22 cellular contexts compared by ENCODE assay signal in genomic region chr13:104015646-104016396, GRCh38.
DNase-seq lines count a peak whose midpoint lies in the region; ATAC-seq and TF ChIP-seq lines count a peak whose summit lies in the region.
"Had no signal": no experiment of that assay in that cellular context is flagged by ENCODE, and none has a peak within 500 bp of the region (broad histone marks: within the 10 kb centered on the region; RNA-seq: fewer than 3 reads in every experiment).

No MANE protein-coding gene starts in this region.

- H3K9me3 Mint-ChIP-seq in type B pancreatic cell = no peaks in the 10 kb centered on the region
- no peaks in the 10 kb centered on the region for H3K9me3 Mint-ChIP-seq in chondrocyte (ENCODE audit: low read depth)

- H3K27ac ChIP-seq in right atrium auricular region (no peak overlapping the region), epithelial cell of prostate (peak overlapping the region; percentile 22), mesodermal cell (ENCODE audit: low read depth, low read length, severe bottlenecking) (peak overlapping the region; percentile 52)
- H3K27ac ChIP-seq: A549, gastroesophageal sphincter, psoas muscle, SK-N-MC, thoracic aorta had no signal

- no peaks in the 10 kb centered on the region for H3K27me3 ChIP-seq in right atrium auricular region
- H3K27me3 ChIP-seq: gastroesophageal sphincter had no signal

- H3K4me1 Mint-ChIP-seq in type B pancreatic cell (ENCODE audit: unreplicated experiment) (peaks cover 30% of the 10 kb centered on the region), chondrocyte (ENCODE audit: low read depth) (peaks cover 10% of the 10 kb centered on the region)
- H3K4me1 Mint-ChIP-seq: CD4-positive, alpha-beta memory T cell had no signal

- H3K4me3 ChIP-seq in right atrium auricular region (no peak overlapping the region), mesodermal cell (ENCODE audit: extremely low read depth, insufficient read depth, low read length, poor library complexity, severe bottlenecking) (no peak overlapping the region)
- H3K4me3 ChIP-seq: A549, gastroesophageal sphincter, psoas muscle, SK-N-MC, thoracic aorta had no signal

- no peaks in the 10 kb centered on the region for H3K36me3 ChIP-seq in right atrium auricular region
- no peaks in the 10 kb centered on the region for H3K36me3 ChIP-seq in mesodermal cell (ENCODE audit: control insufficient read depth, insufficient read depth, low read length)
- H3K36me3 ChIP-seq: gastroesophageal sphincter, thoracic aorta had no signal

- H3K4me3 Mint-ChIP-seq in type B pancreatic cell (peak overlapping the region; percentile 45), chondrocyte (ENCODE audit: unreplicated experiment) (no peak overlapping the region)
- H3K4me3 Mint-ChIP-seq: activated CD4-positive, alpha-beta memory T cell treated with anti-CD3 and anti-CD28 coated beads for 36 hours; activated T-helper 1 cell treated with anti-CD3 and anti-CD28 coated beads, Interleukin-12 subunit alpha, Interleukin-12 subunit beta, Interleukin-2, Interleukin-4 antibody, amounts not matched to agents 30 ng/mL and 10 ng/mL and 1 ng/mL, durations not matched to agents 14 hours and 24 hours and 36 hours; CD4-positive, alpha-beta memory T cell had no signal

- H3K4me1 ChIP-seq in right atrium auricular region (peaks cover 0 to 4% of the 10 kb centered on the region in 2 donors), mesodermal cell (ENCODE audit: control insufficient read depth, insufficient read depth, low read length, poor library complexity, severe bottlenecking) (peaks cover 4% of the 10 kb centered on the region)
- H3K4me1 ChIP-seq: A549, gastroesophageal sphincter, psoas muscle had no signal

- H3K27ac Mint-ChIP-seq in type B pancreatic cell = peak overlapping the region; percentile 84
- H3K27ac Mint-ChIP-seq in chondrocyte (ENCODE audit: unreplicated experiment) = no peak overlapping the region
- H3K27ac Mint-ChIP-seq: activated CD4-positive, alpha-beta memory T cell treated with anti-CD3 and anti-CD28 coated beads for 36 hours; activated T-helper 1 cell treated with anti-CD3 and anti-CD28 coated beads, Interleukin-12 subunit alpha, Interleukin-12 subunit beta, Interleukin-2, Interleukin-4 antibody, amounts not matched to agents 30 ng/mL and 10 ng/mL and 1 ng/mL, durations not matched to agents 14 hours and 24 hours and 36 hours; CD4-positive, alpha-beta memory T cell had no signal

- no peak for TF ChIP-seq CTCF in right atrium auricular region (IDR thresholded peaks at IDR 0.05)
- TF ChIP-seq CTCF in type B pancreatic cell (conservative IDR thresholded peaks at IDR 0.05) = no peak
- TF ChIP-seq CTCF in chondrocyte (IDR thresholded peaks at IDR 0.05) = no peak

- H3K36me3 Mint-ChIP-seq in type B pancreatic cell (peaks cover 3% of the 10 kb centered on the region), chondrocyte (ENCODE audit: low read depth) (no peaks in the 10 kb centered on the region)
- H3K36me3 Mint-ChIP-seq: activated CD4-positive, alpha-beta memory T cell treated with anti-CD3 and anti-CD28 coated beads for 36 hours; CD4-positive, alpha-beta memory T cell had no signal

- peak; percentile 63 for ATAC-seq in Right ventricle myocardium superior (ENCODE audit: poor library complexity)
- ATAC-seq: A549, gastroesophageal sphincter had no signal

- 81 to 93% methylated on average over 4 to 5 of the region's 7 CpGs for WGBS in mesodermal cell (ENCODE audit: insufficient coverage in 2 of 2), 2 experiments

- intact Hi-C loops in Right ventricle myocardium superior (cut with DNase I) = no loop called here

- H3K27me3 Mint-ChIP-seq in type B pancreatic cell (no peaks in the 10 kb centered on the region), chondrocyte (ENCODE audit: low read depth) (no peaks in the 10 kb centered on the region)
- H3K27me3 Mint-ChIP-seq: activated CD4-positive, alpha-beta memory T cell treated with anti-CD3 and anti-CD28 coated beads for 36 hours; CD4-positive, alpha-beta memory T cell had no signal

- H3K9me3 ChIP-seq in right atrium auricular region = no peaks in the 10 kb centered on the region
- H3K9me3 ChIP-seq in mesodermal cell (ENCODE audit: control insufficient read depth, low read length) = no peaks in the 10 kb centered on the region
- H3K9me3 ChIP-seq: A549, gastroesophageal sphincter, psoas muscle, thoracic aorta had no signal

- DNase-seq in Right ventricle myocardium superior = no peak
- no peak for DNase-seq in right atrium auricular region (ENCODE audit: low spot score)
- DNase-seq in epithelial cell of prostate (ENCODE audit: low read depth, low spot score) = no peak
- DNase-seq in type B pancreatic cell (ENCODE audit: extremely low spot score, unreplicated experiment) = no peak
- no peak for DNase-seq in stimulated activated CD4-positive, alpha-beta T cell treated with anti-CD3 and anti-CD28 coated beads, Interleukin-1b, Interleukin-23, amount 100 ng/mL, for 48 hours
- no peak for DNase-seq in activated CD4-positive, alpha-beta T cell treated with anti-CD3 and anti-CD28 coated beads, Interleukin-2, amount 50 U/mL, for 1 hour
- no peak for DNase-seq in chondrocyte (ENCODE audit: low spot score)
- DNase-seq: activated CD4-positive, alpha-beta memory T cell treated with anti-CD3 and anti-CD28 coated beads for 36 hours; CD4-positive, alpha-beta memory T cell; effector CD8-positive, alpha-beta T cell; islet precursor cell; KG1; NCI-H1436; NCI-H446; psoas muscle; stimulated activated CD4-positive, alpha-beta T cell treated with anti-CD3 and anti-CD28 coated beads, Interleukin-2, amount 100 ng/mL, for 24 hours had no signal

Comparison
In these comparisons a context has a peak if more than half of its experiments do, and no peak if none do; other contexts are left out.
1. H3K27ac ChIP-seq: peak in epithelial cell of prostate (single experiment) and mesodermal cell (single experiment); none in right atrium auricular region (0 of 2).